In the genomic region with DNA sequence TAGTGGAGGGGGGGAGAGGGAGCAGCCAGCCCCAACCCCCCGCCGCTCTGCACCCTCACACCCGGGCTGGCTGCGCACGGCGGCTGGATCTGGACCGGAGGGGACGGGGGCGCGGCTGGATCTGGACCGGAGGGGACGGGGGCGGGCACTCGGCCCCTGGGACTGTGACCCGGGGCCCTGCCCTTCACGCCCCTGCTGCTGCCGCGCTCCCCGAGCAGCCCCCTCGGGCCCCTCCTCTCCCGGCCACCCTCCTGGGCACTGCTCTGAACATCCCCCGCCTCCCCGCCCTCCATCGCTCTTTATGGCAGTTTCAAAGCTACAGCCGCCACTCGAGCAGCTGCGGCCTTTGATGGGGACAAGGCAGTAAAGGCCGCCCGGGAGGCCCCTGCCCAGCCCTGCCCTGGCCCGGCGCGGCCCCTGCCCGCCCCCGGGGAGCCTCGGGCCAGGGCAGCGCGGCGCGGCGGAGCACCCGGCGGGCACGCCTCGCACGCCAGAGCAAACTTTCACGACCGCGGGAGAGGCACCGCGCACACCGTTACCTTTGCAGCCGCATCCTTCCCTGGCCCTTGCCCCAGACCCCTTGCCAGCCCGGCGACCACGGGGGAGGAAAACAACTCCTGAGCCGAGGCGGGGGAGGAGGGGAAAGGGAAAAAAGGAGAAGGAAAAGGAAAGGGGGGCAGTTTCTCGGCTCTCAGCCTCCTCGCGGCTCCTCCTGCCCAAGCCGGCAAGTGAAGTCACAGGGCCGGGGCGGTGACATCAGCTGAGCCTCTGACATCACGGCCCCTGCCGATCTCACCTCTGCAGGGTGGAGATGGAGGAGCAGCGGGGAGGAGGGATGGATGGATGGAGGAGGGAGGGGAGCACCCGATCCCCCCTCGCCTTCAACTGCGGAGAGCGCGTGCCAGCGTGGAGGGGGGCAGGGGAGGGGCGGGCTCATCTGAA, we compare ENCODE assay signal across 8 cellular contexts. TPM values are rescaled to one million over a fixed set of nuclear protein-coding genes. Genes with fewer than 3 reads are reported as not detected.
DNase-seq lines count a peak whose midpoint lies in the region; ATAC-seq and TF ChIP-seq lines count a peak whose summit lies in the region.

No MANE protein-coding gene starts in this region.

- H3K27ac ChIP-seq in dorsolateral prefrontal cortex (peak overlapping the region in 46 of 59 donors; percentile 9 to 80 (median 65)), muscle layer of colon (ENCODE audit: low read depth, low read length) (no peak overlapping the region), tibial artery (no peak overlapping the region)

- H3K4me1 Mint-ChIP-seq in CD14-positive monocyte, result peaks cover 13% of the 10 kb centered on the region

- peak overlapping the region; percentile 57 to 83 for H3K4me3 Mint-ChIP-seq in CD14-positive monocyte

- H3K27me3 Mint-ChIP-seq in CD14-positive monocyte (ENCODE audit: low read depth in 3 of 3), result peaks cover 37 to 77% (median 57%) of the 10 kb centered on the region in 3 donors

- peaks cover 0 to 3% of the 10 kb centered on the region in 2 donors for H3K36me3 Mint-ChIP-seq in CD14-positive monocyte

- no peak for ATAC-seq in HG03432 (IDR thresholded peaks at IDR 0.05; ENCODE audit: unreplicated experiment)

- peaks cover 0 to 7% (median 3%) of the 10 kb centered on the region in 7 donors for H3K9me3 Mint-ChIP-seq in CD14-positive monocyte

- H3K27me3 ChIP-seq in dorsolateral prefrontal cortex (no peaks in the 10 kb centered on the region), muscle layer of colon (ENCODE audit: control insufficient read depth in 1 of 2, insufficient read depth in 2 of 2, low read length in 2 of 2) (peaks cover 11 to 20% of the 10 kb centered on the region in 2 donors), tibial artery (peaks cover 0 to 72% of the 10 kb centered on the region in 2 donors)

- DNase-seq in CD14-positive monocyte (ENCODE audit: low spot score) (no peak), T-helper 9 cell (peak; percentile 41), dorsolateral prefrontal cortex (peak in 6 of 10 donors; percentile 30 to 67 (median 58)), tibial artery (no peak), SKM-1 (lab: John Stamatoyannopoulos, UW; ENCODE audit: unreplicated experiment) (no peak), NK-92 (lab: John Stamatoyannopoulos, UW; ENCODE audit: unreplicated experiment) (no peak)

- peak overlapping the region; percentile 34 to 69 (median 56) for H3K4me3 ChIP-seq in dorsolateral prefrontal cortex
- peak overlapping the region; percentile 36 to 49 for H3K4me3 ChIP-seq in muscle layer of colon (ENCODE audit: low read depth in 1 of 2, low read length in 2 of 2)
- H3K4me3 ChIP-seq in tibial artery, result peak overlapping the region; percentile 32 to 43

- no peaks in the 10 kb centered on the region for H3K9me3 ChIP-seq in muscle layer of colon (ENCODE audit: low read length)
- H3K9me3 ChIP-seq in tibial artery, result no peaks in the 10 kb centered on the region

- intact Hi-C loops in CD14-positive monocyte (cut with micrococcal nuclease) (no loop called here), dorsolateral prefrontal cortex (cut with DNase I) (loop anchor here in 1 of 2 donors (5.0 kb wide), 1 partner anchor 116 kb away; no protein-coding TSS in a partner anchor), tibial artery (cut with DNase I; ENCODE audit: low total_unique reads) (no loop called here)

- no peak overlapping the region for H3K27ac Mint-ChIP-seq in CD14-positive monocyte

- TF ChIP-seq CTCF in CD14-positive monocyte (IDR thresholded peaks at IDR 0.05) (no peak), dorsolateral prefrontal cortex (IDR thresholded peaks at IDR 0.05 in 54 of 56, conservative IDR thresholded peaks at IDR 0.05 in 2 of 56; ENCODE audit: low read depth in 1 of 56, partially characterized antibody in 56 of 56) (no peak), tibial artery (IDR thresholded peaks at IDR 0.05) (no peak)

- H3K4me1 ChIP-seq in muscle layer of colon (ENCODE audit: insufficient read depth, low read length), result no peaks in the 10 kb centered on the region
- H3K4me1 ChIP-seq in tibial artery, result peaks cover 0 to 20% (median 14%) of the 10 kb centered on the region in 4 donors

- H3K36me3 ChIP-seq in muscle layer of colon (ENCODE audit: insufficient read depth, low read length), result no peaks in the 10 kb centered on the region
- H3K36me3 ChIP-seq in tibial artery, result no peaks in the 10 kb centered on the region

- no peak overlapping the region for H3K9ac ChIP-seq in muscle layer of colon (ENCODE audit: low read length)

RNA-seq across cellular contexts. Expression of a gene that starts 13.1 kb away (rescaled TPM):
- under 1 TPM; 0.67 to 0.99 TPM for polyA plus RNA-seq in CD14-positive monocyte
- 10 to 100 TPM; 46.9 to 80.5 (median 64.3) TPM for total RNA-seq in dorsolateral prefrontal cortex

Comparison
In these comparisons a context has a peak if more than half of its experiments do, and no peak if none do; other contexts are left out.
1. DNase-seq: peak in T-helper 9 cell (single experiment) and dorsolateral prefrontal cortex (6 of 10); none in CD14-positive monocyte (single experiment), tibial artery (0 of 2), SKM-1 (single experiment) and NK-92 (single experiment).
2. H3K27ac ChIP-seq: peak in dorsolateral prefrontal cortex (46 of 59); none in muscle layer of colon (single experiment) and tibial artery (0 of 2).
3. Peak in every context shown above with its lines, with median percentiles within 50 percentile points of each other: H3K4me3 ChIP-seq.